Comparison of ENCODE assay signal across 8 cellular contexts in genomic region chr6:96521625-96522468, GRCh38. TPM values are rescaled to one million over a fixed set of nuclear protein-coding genes. Genes with fewer than 3 reads are reported as not detected.
DNase-seq lines count a peak whose midpoint lies in the region; ATAC-seq and TF ChIP-seq lines count a peak whose summit lies in the region.

TSS of gene UFL1 (plus strand) at chr6:96521806. CDS start at chr6:96521874, 68 bp downstream.

- H3K9me3 ChIP-seq in adipocyte (ENCODE audit: control insufficient read depth, low read length) = no peaks in the 10 kb centered on the region
- no peaks in the 10 kb centered on the region for H3K9me3 ChIP-seq in trophoblast cell (ENCODE audit: insufficient read depth, low read depth, low read length)
- H3K9me3 ChIP-seq in transverse colon = no peaks in the 10 kb centered on the region

- in situ Hi-C loops in transverse colon (cut with MboI; ENCODE audit: low pct_ligation_motif_present in 1 of 4, low pct_unique_long_range_greater_than_20kb in 1 of 4, low sequenced_read_pairs in 3 of 4) = no loop called here

- intact Hi-C loops in cardiac septum (cut with DNase I) (loop anchor here (5.0 kb wide), 1 partner anchor 375 kb away; the partner anchor contains the start of gene NDUFAF4), transverse colon (cut with DNase I; ENCODE audit: low total_unique reads) (no loop called here)

- H3K36me3 ChIP-seq in adipocyte (ENCODE audit: control insufficient read depth, insufficient read depth, low read length, severe bottlenecking) (peaks cover 20% of the 10 kb centered on the region), trophoblast cell (ENCODE audit: control insufficient read depth in 1 of 2, insufficient read depth in 2 of 2, low read length in 2 of 2) (peaks cover 2 to 4% of the 10 kb centered on the region in 2 experiments), transverse colon (peaks cover 0 to 22% (median 11%) of the 10 kb centered on the region in 4 donors)

- H3K4me3 ChIP-seq in GM12865 (ENCODE audit: low read depth, low read length) (peak within 1 kb of the TSS; percentile 78), adipocyte (ENCODE audit: low read length) (peak within 1 kb of the TSS; percentile 99), trophoblast cell (ENCODE audit: low read depth, low read length) (peak within 1 kb of the TSS; percentile 86), transverse colon (peak within 1 kb of the TSS; percentile 51 to 84 (median 74))

- H3K4me1 ChIP-seq in adipocyte (ENCODE audit: control insufficient read depth, insufficient read depth, low read length) = peaks cover 31% of the 10 kb centered on the region
- peaks cover 2 to 9% of the 10 kb centered on the region in 2 experiments for H3K4me1 ChIP-seq in trophoblast cell (ENCODE audit: control insufficient read depth in 1 of 2, insufficient read depth in 2 of 2, low read length in 2 of 2)
- H3K4me1 ChIP-seq in transverse colon = peaks cover 6 to 31% (median 18%) of the 10 kb centered on the region in 4 donors

- H3K27ac ChIP-seq in trophoblast cell (ENCODE audit: low read depth, low read length) (peak within 1 kb of the TSS; percentile 99), transverse colon (peak within 1 kb of the TSS; percentile 91 to 96 (median 94))

- H4K12ac ChIP-seq in trophoblast cell (ENCODE audit: low read depth, low read length) = peak within 1 kb of the TSS; percentile 98

- peaks cover 4% of the 10 kb centered on the region for H3K79me2 ChIP-seq in trophoblast cell (ENCODE audit: control insufficient read depth, insufficient read depth, low read length, poor library complexity)

- peak within 1 kb of the TSS; percentile 98 for H4K8ac ChIP-seq in trophoblast cell (ENCODE audit: low read depth, low read length)

- H2BK12ac ChIP-seq in trophoblast cell (ENCODE audit: low read length) = peak within 1 kb of the TSS; percentile 85

- H2BK5ac ChIP-seq in trophoblast cell (ENCODE audit: low read depth, low read length, poor library complexity) = peak within 1 kb of the TSS; percentile 98

- TF ChIP-seq EP300 in transverse colon (IDR thresholded peaks at IDR 0.05; ENCODE audit: low read depth) = no peak

- peak within 1 kb of the TSS; percentile 99 for H3K18ac ChIP-seq in trophoblast cell (ENCODE audit: low read length)

- WGBS in trophoblast cell (ENCODE audit: extremely low coverage, insufficient coverage, insufficient read length) = no CpG with 5 or more reads among the region's 64 CpGs
- WGBS in transverse colon (ENCODE audit: low coverage in 1 of 2), 2 donors = 0 to 1% methylated on average over 1 to 64 of the region's 64 CpGs

- peak within 1 kb of the TSS; percentile 95 for H2AFZ ChIP-seq in trophoblast cell (ENCODE audit: insufficient read depth, low read length, poor library complexity)

- H3K4ac ChIP-seq in trophoblast cell (ENCODE audit: low read depth, low read length) = peak within 1 kb of the TSS; percentile 96

- H3K9ac ChIP-seq in adipocyte (ENCODE audit: low read length) (peak within 1 kb of the TSS; percentile 98), trophoblast cell (ENCODE audit: low read length) (peak within 1 kb of the TSS; percentile 99)

- H4K91ac ChIP-seq in trophoblast cell (ENCODE audit: low read depth, low read length) = peak within 1 kb of the TSS; percentile 98

- peak within 1 kb of the TSS; percentile 75 for H3K4me2 ChIP-seq in trophoblast cell (ENCODE audit: low read length)

- peak within 1 kb of the TSS; percentile 99 for H3K14ac ChIP-seq in trophoblast cell (ENCODE audit: low read length)

- H3K27me3 ChIP-seq in adipocyte (replicated peaks; ENCODE audit: control insufficient read depth, insufficient read depth, low read length) (no peaks in the 10 kb centered on the region), trophoblast cell (ENCODE audit: insufficient read depth, low read length) (no peaks in the 10 kb centered on the region), transverse colon (no peaks in the 10 kb centered on the region)

- TF ChIP-seq CTCF in GM12865 (IDR thresholded peaks at IDR 0.05; ENCODE audit: insufficient read depth, low read depth, low read length, missing control alignments) = no peak
- peak in 3 of 5 experiments; percentile 15 to 43 (median 20) for TF ChIP-seq CTCF in transverse colon (IDR thresholded peaks at IDR 0.05)

- peaks cover 16% of the 10 kb centered on the region for H3K79me1 ChIP-seq in trophoblast cell (ENCODE audit: low read length)

- DNase-seq in GM12865 (ENCODE audit: low read depth) (peak; percentile 96), NCI-H1417 treated with DMSO at 0.1 percent for 48 hours (lab: John Stamatoyannopoulos, UW) (peak; percentile 48), SW480 (ENCODE audit: low spot score) (peak; percentile 90), adipocyte (ENCODE audit: low read depth) (peak; percentile 98), cardiac septum (ENCODE audit: low spot score) (peak; percentile 98), trophoblast cell (peak; percentile 95), transverse colon (peak; percentile 96)

- peak; percentile 98 for TF ChIP-seq POLR2A in transverse colon (IDR thresholded peaks at IDR 0.05)

- ATAC-seq in HG02763 (IDR thresholded peaks at IDR 0.05; ENCODE audit: unreplicated experiment) = peak; percentile 98

- no peak within 1 kb of the TSS for H3K23ac ChIP-seq in trophoblast cell (ENCODE audit: low read length)

- peak within 1 kb of the TSS; percentile 95 for H2AK5ac ChIP-seq in trophoblast cell (ENCODE audit: low read length)

- peak within 1 kb of the TSS; percentile 93 for H2BK120ac ChIP-seq in trophoblast cell (ENCODE audit: insufficient read depth, low read length, poor library complexity)

RNA-seq across cellular contexts. Expression of gene UFL1, which starts in this region (rescaled TPM):
- total RNA-seq in cardiac septum (25.2 TPM), transverse colon (10 to 100 TPM in 2 of 4 donors, 1 to 10 TPM in 2; 5.2 to 27.5 (median 14.9) TPM)
- polyA plus RNA-seq in trophoblast cell (2013) = 26.4 and 26.5 TPM in 2 replicates

Comparison
In these comparisons a context has a peak if more than half of its experiments do, and no peak if none do; other contexts are left out.
1. Peak in every context shown above with its lines: DNase-seq, ATAC-seq, H3K4me3 ChIP-seq and H3K27ac ChIP-seq.
2. DNase-seq: peak in every context shown above with its lines; median percentile 98 in adipocyte; 98 in cardiac septum; 96 in GM12865; 96 in transverse colon; 95 in trophoblast cell; 90 in SW480; 48 in NCI-H1417 treated with DMSO at 0.1 percent for 48 hours.